Comparison of ENCODE assay signal across 1 cellular context in the genomic region with DNA sequence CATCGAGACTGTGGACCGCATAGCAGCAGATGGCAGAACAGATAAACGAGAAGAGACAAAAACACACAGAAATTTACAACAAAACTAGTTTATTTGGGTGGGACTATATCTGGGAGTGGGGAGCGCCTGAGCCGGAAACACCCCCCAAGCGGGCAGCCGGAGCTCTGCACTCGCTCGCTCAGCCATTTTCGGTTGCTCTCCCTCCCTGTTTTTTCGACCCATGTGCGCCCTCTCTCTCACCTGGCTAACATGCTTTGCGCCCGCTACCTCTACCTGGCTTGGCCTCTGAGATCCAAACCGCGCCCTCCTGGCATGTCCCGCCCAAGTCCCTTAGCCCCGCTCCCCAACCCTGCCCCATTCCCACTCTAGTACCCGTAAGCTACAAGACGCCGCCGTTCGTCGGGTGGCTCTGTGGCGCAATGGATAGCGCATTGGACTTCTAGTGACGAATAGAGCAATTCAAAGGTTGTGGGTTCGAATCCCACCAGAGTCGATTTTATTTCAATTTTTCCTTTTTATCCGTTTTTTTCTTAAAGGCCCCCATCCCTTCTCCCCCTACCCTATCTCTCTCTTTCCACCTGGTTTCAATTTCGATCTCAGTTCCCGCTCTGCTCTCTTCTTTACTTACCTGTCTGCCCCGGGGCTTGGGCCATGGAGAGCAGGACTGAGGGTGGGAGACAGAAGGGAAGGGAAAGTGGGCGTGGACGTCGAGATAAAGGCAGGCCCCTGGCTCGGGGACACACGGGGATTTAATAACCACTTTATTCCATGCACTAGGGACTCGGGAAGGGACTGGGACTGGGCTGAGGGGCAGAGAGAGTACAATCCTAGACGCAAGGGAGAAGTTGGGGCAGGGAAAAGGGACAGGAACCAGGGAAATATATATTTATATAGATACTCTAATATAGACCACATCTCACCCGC.
A peak's percentile ranks its signal among the peaks of the same experiment; 100 is the strongest.
TF ChIP-seq lines count a peak whose summit lies in the region.

No MANE protein-coding gene starts in this region.

TF ChIP-seq in GM12878, 131 proteins besides CTCF, POLR2A, EP300 and RAD21 (continued from another document and continues in another):
- no peak for TF ChIP-seq MEF2B (IDR thresholded peaks at IDR 0.05; ENCODE audit: partially characterized antibody, poor library complexity, severe bottlenecking)
- TF ChIP-seq DPF2 (IDR thresholded peaks at IDR 0.05) = 0 out of 2 replicates have a peak, but pooled peaks have one; percentile 1
- TF ChIP-seq BHLHE40 (IDR thresholded peaks at IDR 0.05; ENCODE audit: borderline replicate concordance in 1 of 2, low read depth in 2 of 2, low read length in 1 of 2) = no peak
- TF ChIP-seq YY1 (IDR thresholded peaks at IDR 0.05; ENCODE audit: low read depth, low read length) = peak; percentile 25; the same call in 1 of the 2 replicates
- TF ChIP-seq SMARCA5 (IDR thresholded peaks at IDR 0.05) = peak; percentile 13; the same call in 1 of the 2 replicates
- no peak for TF ChIP-seq NRF1 (conservative IDR thresholded peaks at IDR 0.05; ENCODE audit: low read depth, low read length)
- TF ChIP-seq ESRRA (IDR thresholded peaks at IDR 0.05; ENCODE audit: low read length) = no peak
- no peak for TF ChIP-seq STAT1 (conservative IDR thresholded peaks at IDR 0.05)
- TF ChIP-seq, protein P1, sequence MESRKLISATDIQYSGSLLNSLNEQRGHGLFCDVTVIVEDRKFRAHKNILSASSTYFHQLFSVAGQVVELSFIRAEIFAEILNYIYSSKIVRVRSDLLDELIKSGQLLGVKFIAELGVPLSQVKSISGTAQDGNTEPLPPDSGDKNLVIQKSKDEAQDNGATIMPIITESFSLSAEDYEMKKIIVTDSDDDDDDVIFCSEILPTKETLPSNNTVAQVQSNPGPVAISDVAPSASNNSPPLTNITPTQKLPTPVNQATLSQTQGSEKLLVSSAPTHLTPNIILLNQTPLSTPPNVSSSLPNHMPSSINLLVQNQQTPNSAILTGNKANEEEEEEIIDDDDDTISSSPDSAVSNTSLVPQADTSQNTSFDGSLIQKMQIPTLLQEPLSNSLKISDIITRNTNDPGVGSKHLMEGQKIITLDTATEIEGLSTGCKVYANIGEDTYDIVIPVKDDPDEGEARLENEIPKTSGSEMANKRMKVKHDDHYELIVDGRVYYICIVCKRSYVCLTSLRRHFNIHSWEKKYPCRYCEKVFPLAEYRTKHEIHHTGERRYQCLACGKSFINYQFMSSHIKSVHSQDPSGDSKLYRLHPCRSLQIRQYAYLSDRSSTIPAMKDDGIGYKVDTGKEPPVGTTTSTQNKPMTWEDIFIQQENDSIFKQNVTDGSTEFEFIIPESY (IDR thresholded peaks at IDR 0.05) = no peak
- TF ChIP-seq, protein P2, sequence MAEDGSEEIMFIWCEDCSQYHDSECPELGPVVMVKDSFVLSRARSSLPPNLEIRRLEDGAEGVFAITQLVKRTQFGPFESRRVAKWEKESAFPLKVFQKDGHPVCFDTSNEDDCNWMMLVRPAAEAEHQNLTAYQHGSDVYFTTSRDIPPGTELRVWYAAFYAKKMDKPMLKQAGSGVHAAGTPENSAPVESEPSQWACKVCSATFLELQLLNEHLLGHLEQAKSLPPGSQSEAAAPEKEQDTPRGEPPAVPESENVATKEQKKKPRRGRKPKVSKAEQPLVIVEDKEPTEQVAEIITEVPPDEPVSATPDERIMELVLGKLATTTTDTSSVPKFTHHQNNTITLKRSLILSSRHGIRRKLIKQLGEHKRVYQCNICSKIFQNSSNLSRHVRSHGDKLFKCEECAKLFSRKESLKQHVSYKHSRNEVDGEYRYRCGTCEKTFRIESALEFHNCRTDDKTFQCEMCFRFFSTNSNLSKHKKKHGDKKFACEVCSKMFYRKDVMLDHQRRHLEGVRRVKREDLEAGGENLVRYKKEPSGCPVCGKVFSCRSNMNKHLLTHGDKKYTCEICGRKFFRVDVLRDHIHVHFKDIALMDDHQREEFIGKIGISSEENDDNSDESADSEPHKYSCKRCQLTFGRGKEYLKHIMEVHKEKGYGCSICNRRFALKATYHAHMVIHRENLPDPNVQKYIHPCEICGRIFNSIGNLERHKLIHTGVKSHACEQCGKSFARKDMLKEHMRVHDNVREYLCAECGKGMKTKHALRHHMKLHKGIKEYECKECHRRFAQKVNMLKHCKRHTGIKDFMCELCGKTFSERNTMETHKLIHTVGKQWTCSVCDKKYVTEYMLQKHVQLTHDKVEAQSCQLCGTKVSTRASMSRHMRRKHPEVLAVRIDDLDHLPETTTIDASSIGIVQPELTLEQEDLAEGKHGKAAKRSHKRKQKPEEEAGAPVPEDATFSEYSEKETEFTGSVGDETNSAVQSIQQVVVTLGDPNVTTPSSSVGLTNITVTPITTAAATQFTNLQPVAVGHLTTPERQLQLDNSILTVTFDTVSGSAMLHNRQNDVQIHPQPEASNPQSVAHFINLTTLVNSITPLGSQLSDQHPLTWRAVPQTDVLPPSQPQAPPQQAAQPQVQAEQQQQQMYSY (CRISPR knock-in tag; IDR thresholded peaks at IDR 0.05) = no peak
- TF ChIP-seq, protein P3, sequence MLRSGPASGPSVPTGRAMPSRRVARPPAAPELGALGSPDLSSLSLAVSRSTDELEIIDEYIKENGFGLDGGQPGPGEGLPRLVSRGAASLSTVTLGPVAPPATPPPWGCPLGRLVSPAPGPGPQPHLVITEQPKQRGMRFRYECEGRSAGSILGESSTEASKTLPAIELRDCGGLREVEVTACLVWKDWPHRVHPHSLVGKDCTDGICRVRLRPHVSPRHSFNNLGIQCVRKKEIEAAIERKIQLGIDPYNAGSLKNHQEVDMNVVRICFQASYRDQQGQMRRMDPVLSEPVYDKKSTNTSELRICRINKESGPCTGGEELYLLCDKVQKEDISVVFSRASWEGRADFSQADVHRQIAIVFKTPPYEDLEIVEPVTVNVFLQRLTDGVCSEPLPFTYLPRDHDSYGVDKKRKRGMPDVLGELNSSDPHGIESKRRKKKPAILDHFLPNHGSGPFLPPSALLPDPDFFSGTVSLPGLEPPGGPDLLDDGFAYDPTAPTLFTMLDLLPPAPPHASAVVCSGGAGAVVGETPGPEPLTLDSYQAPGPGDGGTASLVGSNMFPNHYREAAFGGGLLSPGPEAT (IDR thresholded peaks at IDR 0.05; ENCODE audit: low read depth) = no peak
- TF ChIP-seq SMAD1 (IDR thresholded peaks at IDR 0.05; ENCODE audit: low read depth, partially characterized antibody) = no peak
- TF ChIP-seq, protein P4, sequence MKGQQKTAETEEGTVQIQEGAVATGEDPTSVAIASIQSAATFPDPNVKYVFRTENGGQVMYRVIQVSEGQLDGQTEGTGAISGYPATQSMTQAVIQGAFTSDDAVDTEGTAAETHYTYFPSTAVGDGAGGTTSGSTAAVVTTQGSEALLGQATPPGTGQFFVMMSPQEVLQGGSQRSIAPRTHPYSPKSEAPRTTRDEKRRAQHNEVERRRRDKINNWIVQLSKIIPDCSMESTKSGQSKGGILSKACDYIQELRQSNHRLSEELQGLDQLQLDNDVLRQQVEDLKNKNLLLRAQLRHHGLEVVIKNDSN (IDR thresholded peaks at IDR 0.05; ENCODE audit: borderline replicate concordance, extremely low read length, insufficient read depth, low read depth, low read length) = no peak
- no peak for TF ChIP-seq NR2C2 (IDR thresholded peaks at IDR 0.05; ENCODE audit: borderline replicate concordance, control insufficient read depth, insufficient read length, low read depth)
- TF ChIP-seq PAX8 (IDR thresholded peaks at IDR 0.05) = no peak
- TF ChIP-seq, protein P5, sequence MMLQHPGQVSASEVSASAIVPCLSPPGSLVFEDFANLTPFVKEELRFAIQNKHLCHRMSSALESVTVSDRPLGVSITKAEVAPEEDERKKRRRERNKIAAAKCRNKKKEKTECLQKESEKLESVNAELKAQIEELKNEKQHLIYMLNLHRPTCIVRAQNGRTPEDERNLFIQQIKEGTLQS (IDR thresholded peaks at IDR 0.05; ENCODE audit: borderline replicate concordance, extremely low read depth, low read depth, low read length) = no peak
- TF ChIP-seq SIX5 (IDR thresholded peaks at IDR 0.05; ENCODE audit: low read depth, low read length, severe bottlenecking) = no peak
- TF ChIP-seq, protein P6, sequence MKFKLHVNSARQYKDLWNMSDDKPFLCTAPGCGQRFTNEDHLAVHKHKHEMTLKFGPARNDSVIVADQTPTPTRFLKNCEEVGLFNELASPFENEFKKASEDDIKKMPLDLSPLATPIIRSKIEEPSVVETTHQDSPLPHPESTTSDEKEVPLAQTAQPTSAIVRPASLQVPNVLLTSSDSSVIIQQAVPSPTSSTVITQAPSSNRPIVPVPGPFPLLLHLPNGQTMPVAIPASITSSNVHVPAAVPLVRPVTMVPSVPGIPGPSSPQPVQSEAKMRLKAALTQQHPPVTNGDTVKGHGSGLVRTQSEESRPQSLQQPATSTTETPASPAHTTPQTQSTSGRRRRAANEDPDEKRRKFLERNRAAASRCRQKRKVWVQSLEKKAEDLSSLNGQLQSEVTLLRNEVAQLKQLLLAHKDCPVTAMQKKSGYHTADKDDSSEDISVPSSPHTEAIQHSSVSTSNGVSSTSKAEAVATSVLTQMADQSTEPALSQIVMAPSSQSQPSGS (IDR thresholded peaks at IDR 0.05; ENCODE audit: low read length) = no peak
- TF ChIP-seq JUNB (IDR thresholded peaks at IDR 0.05) = no peak
- peak; percentile 54; the same call in 1 of the 2 replicates for TF ChIP-seq ZNF217 (IDR thresholded peaks at IDR 0.05)
- no peak for TF ChIP-seq CBX3 (IDR thresholded peaks at IDR 0.05; ENCODE audit: borderline replicate concordance, low read depth)
- TF ChIP-seq, protein P7, sequence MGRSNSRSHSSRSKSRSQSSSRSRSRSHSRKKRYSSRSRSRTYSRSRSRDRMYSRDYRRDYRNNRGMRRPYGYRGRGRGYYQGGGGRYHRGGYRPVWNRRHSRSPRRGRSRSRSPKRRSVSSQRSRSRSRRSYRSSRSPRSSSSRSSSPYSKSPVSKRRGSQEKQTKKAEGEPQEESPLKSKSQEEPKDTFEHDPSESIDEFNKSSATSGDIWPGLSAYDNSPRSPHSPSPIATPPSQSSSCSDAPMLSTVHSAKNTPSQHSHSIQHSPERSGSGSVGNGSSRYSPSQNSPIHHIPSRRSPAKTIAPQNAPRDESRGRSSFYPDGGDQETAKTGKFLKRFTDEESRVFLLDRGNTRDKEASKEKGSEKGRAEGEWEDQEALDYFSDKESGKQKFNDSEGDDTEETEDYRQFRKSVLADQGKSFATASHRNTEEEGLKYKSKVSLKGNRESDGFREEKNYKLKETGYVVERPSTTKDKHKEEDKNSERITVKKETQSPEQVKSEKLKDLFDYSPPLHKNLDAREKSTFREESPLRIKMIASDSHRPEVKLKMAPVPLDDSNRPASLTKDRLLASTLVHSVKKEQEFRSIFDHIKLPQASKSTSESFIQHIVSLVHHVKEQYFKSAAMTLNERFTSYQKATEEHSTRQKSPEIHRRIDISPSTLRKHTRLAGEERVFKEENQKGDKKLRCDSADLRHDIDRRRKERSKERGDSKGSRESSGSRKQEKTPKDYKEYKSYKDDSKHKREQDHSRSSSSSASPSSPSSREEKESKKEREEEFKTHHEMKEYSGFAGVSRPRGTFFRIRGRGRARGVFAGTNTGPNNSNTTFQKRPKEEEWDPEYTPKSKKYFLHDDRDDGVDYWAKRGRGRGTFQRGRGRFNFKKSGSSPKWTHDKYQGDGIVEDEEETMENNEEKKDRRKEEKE (IDR thresholded peaks at IDR 0.05) = no peak
- TF ChIP-seq TCF3 (IDR thresholded peaks at IDR 0.05; ENCODE audit: borderline replicate concordance, insufficient read depth, low read depth, low read length) = no peak
- peak; percentile 95 for TF ChIP-seq TARDBP (IDR thresholded peaks at IDR 0.05; ENCODE audit: borderline replicate concordance)
- TF ChIP-seq FOS (IDR thresholded peaks at IDR 0.05; ENCODE audit: borderline replicate concordance, extremely low read depth, insufficient read length) = no peak
- no peak for TF ChIP-seq SMC3 (IDR thresholded peaks at IDR 0.05; ENCODE audit: borderline replicate concordance, low read length)
- TF ChIP-seq ZNF274 (IDR thresholded peaks at IDR 0.05; ENCODE audit: insufficient read depth, insufficient read length) = no peak
- TF ChIP-seq, protein P8, sequence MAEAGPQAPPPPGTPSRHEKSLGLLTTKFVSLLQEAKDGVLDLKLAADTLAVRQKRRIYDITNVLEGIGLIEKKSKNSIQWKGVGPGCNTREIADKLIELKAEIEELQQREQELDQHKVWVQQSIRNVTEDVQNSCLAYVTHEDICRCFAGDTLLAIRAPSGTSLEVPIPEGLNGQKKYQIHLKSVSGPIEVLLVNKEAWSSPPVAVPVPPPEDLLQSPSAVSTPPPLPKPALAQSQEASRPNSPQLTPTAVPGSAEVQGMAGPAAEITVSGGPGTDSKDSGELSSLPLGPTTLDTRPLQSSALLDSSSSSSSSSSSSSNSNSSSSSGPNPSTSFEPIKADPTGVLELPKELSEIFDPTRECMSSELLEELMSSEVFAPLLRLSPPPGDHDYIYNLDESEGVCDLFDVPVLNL (IDR thresholded peaks at IDR 0.05; ENCODE audit: low read depth, low read length) = no peak
- TF ChIP-seq, protein P9, sequence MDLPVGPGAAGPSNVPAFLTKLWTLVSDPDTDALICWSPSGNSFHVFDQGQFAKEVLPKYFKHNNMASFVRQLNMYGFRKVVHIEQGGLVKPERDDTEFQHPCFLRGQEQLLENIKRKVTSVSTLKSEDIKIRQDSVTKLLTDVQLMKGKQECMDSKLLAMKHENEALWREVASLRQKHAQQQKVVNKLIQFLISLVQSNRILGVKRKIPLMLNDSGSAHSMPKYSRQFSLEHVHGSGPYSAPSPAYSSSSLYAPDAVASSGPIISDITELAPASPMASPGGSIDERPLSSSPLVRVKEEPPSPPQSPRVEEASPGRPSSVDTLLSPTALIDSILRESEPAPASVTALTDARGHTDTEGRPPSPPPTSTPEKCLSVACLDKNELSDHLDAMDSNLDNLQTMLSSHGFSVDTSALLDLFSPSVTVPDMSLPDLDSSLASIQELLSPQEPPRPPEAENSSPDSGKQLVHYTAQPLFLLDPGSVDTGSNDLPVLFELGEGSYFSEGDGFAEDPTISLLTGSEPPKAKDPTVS (IDR thresholded peaks at IDR 0.05; ENCODE audit: low read depth, low read length) = no peak
- no peak for TF ChIP-seq RB1 (IDR thresholded peaks at IDR 0.05; ENCODE audit: borderline replicate concordance)
- TF ChIP-seq EED (IDR thresholded peaks at IDR 0.05; ENCODE audit: low read depth) = peak; percentile 25
- no peak for TF ChIP-seq TCF12 (IDR thresholded peaks at IDR 0.05; ENCODE audit: low read depth, low read length)
- TF ChIP-seq PML (IDR thresholded peaks at IDR 0.05; ENCODE audit: low read length) = no peak
- peak; percentile 98 for TF ChIP-seq ZNF24 (IDR thresholded peaks at IDR 0.05)
